In the genomic region with DNA sequence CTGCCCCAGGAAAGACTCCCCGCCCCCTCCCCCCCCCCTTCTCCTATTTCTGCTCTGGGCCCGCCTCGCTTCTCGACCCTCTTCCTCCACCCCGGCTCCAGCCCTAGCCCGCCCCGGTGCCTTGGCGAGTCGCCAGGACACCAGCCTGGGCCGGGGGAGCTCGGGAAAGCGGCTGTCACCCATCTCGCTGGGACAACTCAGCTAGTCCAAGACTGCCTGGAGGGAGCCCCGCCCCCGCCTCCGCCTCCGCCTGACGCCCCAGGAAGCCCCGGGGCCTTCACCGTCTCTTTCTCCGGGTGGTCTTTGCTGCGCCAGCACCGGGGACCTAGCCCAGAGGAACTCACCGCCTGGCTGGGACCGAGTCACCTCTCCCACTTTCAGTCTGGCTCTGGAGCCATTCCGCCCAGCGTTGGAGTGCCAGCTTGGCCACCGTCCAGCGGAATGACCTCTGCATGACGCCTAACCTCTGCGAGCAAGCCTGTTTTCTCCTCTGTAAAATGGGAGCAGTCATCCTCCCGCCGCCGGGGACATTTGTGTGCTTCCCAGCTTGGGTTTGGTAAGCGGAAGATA, we compare ENCODE assay signal across 1 cellular context.
A peak's percentile ranks its signal among the peaks of the same experiment; 100 is the strongest.
TF ChIP-seq lines count a peak whose summit lies in the region.

No MANE protein-coding gene starts in this region.

TF ChIP-seq in K562, 482 proteins besides CTCF, POLR2A, EP300 and RAD21 (continued from another document and continues in another):
- TF ChIP-seq HOMEZ (CRISPR knock-in tag; IDR thresholded peaks at IDR 0.05): no peak
- TF ChIP-seq MNT (conservative IDR thresholded peaks at IDR 0.05): no peak
- TF ChIP-seq DACH1 (IDR thresholded peaks at IDR 0.05; ENCODE audit: partially characterized antibody): no peak
- TF ChIP-seq SIN3A (IDR thresholded peaks at IDR 0.05; ENCODE audit: borderline replicate concordance in 2 of 2, control insufficient read depth in 1 of 2, low read depth in 2 of 2, low read length in 2 of 2): 0 out of 4 replicates have a peak, but pooled peaks of 1 of the 2 experiments have one; percentile 13
- no peak for TF ChIP-seq SREBF2 (CRISPR knock-in tag; IDR thresholded peaks at IDR 0.05)
- TF ChIP-seq, protein P1, sequence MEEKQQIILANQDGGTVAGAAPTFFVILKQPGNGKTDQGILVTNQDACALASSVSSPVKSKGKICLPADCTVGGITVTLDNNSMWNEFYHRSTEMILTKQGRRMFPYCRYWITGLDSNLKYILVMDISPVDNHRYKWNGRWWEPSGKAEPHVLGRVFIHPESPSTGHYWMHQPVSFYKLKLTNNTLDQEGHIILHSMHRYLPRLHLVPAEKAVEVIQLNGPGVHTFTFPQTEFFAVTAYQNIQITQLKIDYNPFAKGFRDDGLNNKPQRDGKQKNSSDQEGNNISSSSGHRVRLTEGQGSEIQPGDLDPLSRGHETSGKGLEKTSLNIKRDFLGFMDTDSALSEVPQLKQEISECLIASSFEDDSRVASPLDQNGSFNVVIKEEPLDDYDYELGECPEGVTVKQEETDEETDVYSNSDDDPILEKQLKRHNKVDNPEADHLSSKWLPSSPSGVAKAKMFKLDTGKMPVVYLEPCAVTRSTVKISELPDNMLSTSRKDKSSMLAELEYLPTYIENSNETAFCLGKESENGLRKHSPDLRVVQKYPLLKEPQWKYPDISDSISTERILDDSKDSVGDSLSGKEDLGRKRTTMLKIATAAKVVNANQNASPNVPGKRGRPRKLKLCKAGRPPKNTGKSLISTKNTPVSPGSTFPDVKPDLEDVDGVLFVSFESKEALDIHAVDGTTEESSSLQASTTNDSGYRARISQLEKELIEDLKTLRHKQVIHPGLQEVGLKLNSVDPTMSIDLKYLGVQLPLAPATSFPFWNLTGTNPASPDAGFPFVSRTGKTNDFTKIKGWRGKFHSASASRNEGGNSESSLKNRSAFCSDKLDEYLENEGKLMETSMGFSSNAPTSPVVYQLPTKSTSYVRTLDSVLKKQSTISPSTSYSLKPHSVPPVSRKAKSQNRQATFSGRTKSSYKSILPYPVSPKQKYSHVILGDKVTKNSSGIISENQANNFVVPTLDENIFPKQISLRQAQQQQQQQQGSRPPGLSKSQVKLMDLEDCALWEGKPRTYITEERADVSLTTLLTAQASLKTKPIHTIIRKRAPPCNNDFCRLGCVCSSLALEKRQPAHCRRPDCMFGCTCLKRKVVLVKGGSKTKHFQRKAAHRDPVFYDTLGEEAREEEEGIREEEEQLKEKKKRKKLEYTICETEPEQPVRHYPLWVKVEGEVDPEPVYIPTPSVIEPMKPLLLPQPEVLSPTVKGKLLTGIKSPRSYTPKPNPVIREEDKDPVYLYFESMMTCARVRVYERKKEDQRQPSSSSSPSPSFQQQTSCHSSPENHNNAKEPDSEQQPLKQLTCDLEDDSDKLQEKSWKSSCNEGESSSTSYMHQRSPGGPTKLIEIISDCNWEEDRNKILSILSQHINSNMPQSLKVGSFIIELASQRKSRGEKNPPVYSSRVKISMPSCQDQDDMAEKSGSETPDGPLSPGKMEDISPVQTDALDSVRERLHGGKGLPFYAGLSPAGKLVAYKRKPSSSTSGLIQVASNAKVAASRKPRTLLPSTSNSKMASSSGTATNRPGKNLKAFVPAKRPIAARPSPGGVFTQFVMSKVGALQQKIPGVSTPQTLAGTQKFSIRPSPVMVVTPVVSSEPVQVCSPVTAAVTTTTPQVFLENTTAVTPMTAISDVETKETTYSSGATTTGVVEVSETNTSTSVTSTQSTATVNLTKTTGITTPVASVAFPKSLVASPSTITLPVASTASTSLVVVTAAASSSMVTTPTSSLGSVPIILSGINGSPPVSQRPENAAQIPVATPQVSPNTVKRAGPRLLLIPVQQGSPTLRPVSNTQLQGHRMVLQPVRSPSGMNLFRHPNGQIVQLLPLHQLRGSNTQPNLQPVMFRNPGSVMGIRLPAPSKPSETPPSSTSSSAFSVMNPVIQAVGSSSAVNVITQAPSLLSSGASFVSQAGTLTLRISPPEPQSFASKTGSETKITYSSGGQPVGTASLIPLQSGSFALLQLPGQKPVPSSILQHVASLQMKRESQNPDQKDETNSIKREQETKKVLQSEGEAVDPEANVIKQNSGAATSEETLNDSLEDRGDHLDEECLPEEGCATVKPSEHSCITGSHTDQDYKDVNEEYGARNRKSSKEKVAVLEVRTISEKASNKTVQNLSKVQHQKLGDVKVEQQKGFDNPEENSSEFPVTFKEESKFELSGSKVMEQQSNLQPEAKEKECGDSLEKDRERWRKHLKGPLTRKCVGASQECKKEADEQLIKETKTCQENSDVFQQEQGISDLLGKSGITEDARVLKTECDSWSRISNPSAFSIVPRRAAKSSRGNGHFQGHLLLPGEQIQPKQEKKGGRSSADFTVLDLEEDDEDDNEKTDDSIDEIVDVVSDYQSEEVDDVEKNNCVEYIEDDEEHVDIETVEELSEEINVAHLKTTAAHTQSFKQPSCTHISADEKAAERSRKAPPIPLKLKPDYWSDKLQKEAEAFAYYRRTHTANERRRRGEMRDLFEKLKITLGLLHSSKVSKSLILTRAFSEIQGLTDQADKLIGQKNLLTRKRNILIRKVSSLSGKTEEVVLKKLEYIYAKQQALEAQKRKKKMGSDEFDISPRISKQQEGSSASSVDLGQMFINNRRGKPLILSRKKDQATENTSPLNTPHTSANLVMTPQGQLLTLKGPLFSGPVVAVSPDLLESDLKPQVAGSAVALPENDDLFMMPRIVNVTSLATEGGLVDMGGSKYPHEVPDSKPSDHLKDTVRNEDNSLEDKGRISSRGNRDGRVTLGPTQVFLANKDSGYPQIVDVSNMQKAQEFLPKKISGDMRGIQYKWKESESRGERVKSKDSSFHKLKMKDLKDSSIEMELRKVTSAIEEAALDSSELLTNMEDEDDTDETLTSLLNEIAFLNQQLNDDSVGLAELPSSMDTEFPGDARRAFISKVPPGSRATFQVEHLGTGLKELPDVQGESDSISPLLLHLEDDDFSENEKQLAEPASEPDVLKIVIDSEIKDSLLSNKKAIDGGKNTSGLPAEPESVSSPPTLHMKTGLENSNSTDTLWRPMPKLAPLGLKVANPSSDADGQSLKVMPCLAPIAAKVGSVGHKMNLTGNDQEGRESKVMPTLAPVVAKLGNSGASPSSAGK (IDR thresholded peaks at IDR 0.05): no peak
- no peak for TF ChIP-seq NR2C2 (CRISPR knock-in tag; IDR thresholded peaks at IDR 0.05)
- peak; percentile 31; the same call in 1 of the 2 replicates for TF ChIP-seq NR2C2 (tag; IDR thresholded peaks at IDR 0.05)
- TF ChIP-seq MBD1 (CRISPR knock-in tag; IDR thresholded peaks at IDR 0.05): no peak
- 0 out of 2 replicates have a peak, but pooled peaks have one; percentile 16 for TF ChIP-seq NR4A1 (CRISPR knock-in tag; IDR thresholded peaks at IDR 0.05)
- TF ChIP-seq NR4A1 (tag; IDR thresholded peaks at IDR 0.05): no peak
- TF ChIP-seq CHD1 (IDR thresholded peaks at IDR 0.05; ENCODE audit: low read length): no peak
- no peak for TF ChIP-seq ZNF766 (CRISPR knock-in tag; conservative IDR thresholded peaks at IDR 0.05)
- no peak for TF ChIP-seq RBM34 (IDR thresholded peaks at IDR 0.05; ENCODE audit: borderline replicate concordance, insufficient read depth, low read length)
- TF ChIP-seq, protein P2, sequence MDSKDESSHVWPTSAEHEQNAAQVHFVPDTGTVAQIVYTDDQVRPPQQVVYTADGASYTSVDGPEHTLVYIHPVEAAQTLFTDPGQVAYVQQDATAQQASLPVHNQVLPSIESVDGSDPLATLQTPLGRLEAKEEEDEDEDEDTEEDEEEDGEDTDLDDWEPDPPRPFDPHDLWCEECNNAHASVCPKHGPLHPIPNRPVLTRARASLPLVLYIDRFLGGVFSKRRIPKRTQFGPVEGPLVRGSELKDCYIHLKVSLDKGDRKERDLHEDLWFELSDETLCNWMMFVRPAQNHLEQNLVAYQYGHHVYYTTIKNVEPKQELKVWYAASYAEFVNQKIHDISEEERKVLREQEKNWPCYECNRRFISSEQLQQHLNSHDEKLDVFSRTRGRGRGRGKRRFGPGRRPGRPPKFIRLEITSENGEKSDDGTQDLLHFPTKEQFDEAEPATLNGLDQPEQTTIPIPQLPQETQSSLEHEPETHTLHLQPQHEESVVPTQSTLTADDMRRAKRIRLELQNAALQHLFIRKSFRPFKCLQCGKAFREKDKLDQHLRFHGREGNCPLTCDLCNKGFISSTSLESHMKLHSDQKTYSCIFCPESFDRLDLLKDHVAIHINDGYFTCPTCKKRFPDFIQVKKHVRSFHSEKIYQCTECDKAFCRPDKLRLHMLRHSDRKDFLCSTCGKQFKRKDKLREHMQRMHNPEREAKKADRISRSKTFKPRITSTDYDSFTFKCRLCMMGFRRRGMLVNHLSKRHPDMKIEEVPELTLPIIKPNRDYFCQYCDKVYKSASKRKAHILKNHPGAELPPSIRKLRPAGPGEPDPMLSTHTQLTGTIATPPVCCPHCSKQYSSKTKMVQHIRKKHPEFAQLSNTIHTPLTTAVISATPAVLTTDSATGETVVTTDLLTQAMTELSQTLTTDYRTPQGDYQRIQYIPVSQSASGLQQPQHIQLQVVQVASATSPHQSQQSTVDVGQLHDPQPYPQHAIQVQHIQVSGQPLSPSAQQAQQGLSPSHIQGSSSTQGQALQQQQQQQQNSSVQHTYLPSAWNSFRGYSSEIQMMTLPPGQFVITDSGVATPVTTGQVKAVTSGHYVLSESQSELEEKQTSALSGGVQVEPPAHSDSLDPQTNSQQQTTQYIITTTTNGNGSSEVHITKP (IDR thresholded peaks at IDR 0.05; ENCODE audit: partially characterized antibody): no peak
- TF ChIP-seq PCBP1 (IDR thresholded peaks at IDR 0.05; ENCODE audit: low read depth, low read length, poor library complexity, severe bottlenecking): peak; percentile 57
- TF ChIP-seq, protein P3, sequence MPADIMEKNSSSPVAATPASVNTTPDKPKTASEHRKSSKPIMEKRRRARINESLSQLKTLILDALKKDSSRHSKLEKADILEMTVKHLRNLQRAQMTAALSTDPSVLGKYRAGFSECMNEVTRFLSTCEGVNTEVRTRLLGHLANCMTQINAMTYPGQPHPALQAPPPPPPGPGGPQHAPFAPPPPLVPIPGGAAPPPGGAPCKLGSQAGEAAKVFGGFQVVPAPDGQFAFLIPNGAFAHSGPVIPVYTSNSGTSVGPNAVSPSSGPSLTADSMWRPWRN (IDR thresholded peaks at IDR 0.05; ENCODE audit: low read depth): no peak
- no peak; the same call in 1 of the 2 replicates for TF ChIP-seq GABPB1 (CRISPR knock-in tag; IDR thresholded peaks at IDR 0.05)
- TF ChIP-seq ZNF277 (CRISPR knock-in tag; IDR thresholded peaks at IDR 0.05; ENCODE audit: borderline replicate concordance): no peak
- 0 out of 2 replicates have a peak, but pooled peaks have one; percentile 20 for TF ChIP-seq ZBTB17 (CRISPR knock-in tag; IDR thresholded peaks at IDR 0.05)
- no peak for TF ChIP-seq MEF2D (tag; conservative IDR thresholded peaks at IDR 0.05; ENCODE audit: low read depth)
- TF ChIP-seq PRPF4 (IDR thresholded peaks at IDR 0.05; ENCODE audit: insufficient read depth, low read depth, low read length, poor library complexity, severe bottlenecking): no peak
- TF ChIP-seq CAMTA2 (CRISPR knock-in tag; conservative IDR thresholded peaks at IDR 0.05): no peak
- no peak for TF ChIP-seq NR0B1 (IDR thresholded peaks at IDR 0.05; ENCODE audit: partially characterized antibody)
- no peak for TF ChIP-seq CEBPG (CRISPR knock-in tag; IDR thresholded peaks at IDR 0.05)
- TF ChIP-seq CEBPG (tag; conservative IDR thresholded peaks at IDR 0.05 in 1 of 2, IDR thresholded peaks at IDR 0.05 in 1 of 2): no peak
- TF ChIP-seq NUFIP1 (IDR thresholded peaks at IDR 0.05; ENCODE audit: partially characterized antibody): no peak
